1 cellular context compared by ENCODE assay signal in genomic region chr17:82303944-82304808, GRCh38.
TF ChIP-seq lines count a peak whose summit lies in the region.

No MANE protein-coding gene starts in this region.

TF ChIP-seq in K562, 482 proteins besides CTCF, POLR2A, EP300 and RAD21 (continued from another document):
- no peak for TF ChIP-seq BCLAF1 (IDR thresholded peaks at IDR 0.05; ENCODE audit: borderline replicate concordance in 1 of 2, control insufficient read depth in 1 of 2, low read depth in 2 of 2, low read length in 1 of 2)
- no peak for TF ChIP-seq SIN3B (IDR thresholded peaks at IDR 0.05; ENCODE audit: low read depth)
TF ChIP-seq in K562: peak in this region for 4.
